Comparison of ENCODE assay signal across 27 cellular contexts in genomic region chr6:118743744-118744143, GRCh38.
DNase-seq lines count a peak whose midpoint lies in the region; ATAC-seq and TF ChIP-seq lines count a peak whose summit lies in the region.
"Had no signal": no experiment of that assay in that cellular context is flagged by ENCODE, and none has a peak within 500 bp of the region (broad histone marks: within the 10 kb centered on the region; RNA-seq: fewer than 3 reads in every experiment).

No MANE protein-coding gene starts in this region.

- H4K8ac ChIP-seq in mesenchymal stem cell (ENCODE audit: low read length): no peak overlapping the region

- no peak overlapping the region for H2BK12ac ChIP-seq in mesenchymal stem cell (ENCODE audit: low read length in 2 of 2)

- no peaks in the 10 kb centered on the region for H3K79me1 ChIP-seq in mesenchymal stem cell (replicated peaks; ENCODE audit: low read length, poor library complexity, severe bottlenecking)

- H2AFZ ChIP-seq in mesenchymal stem cell (ENCODE audit: low read depth, low read length): no peak overlapping the region

- no peaks in the 10 kb centered on the region for H3K27me3 ChIP-seq in heart right ventricle
- no peaks in the 10 kb centered on the region for H3K27me3 ChIP-seq in mesenchymal stem cell (ENCODE audit: control insufficient read depth in 1 of 2, insufficient read depth in 1 of 2, low read length in 2 of 2)
- H3K27me3 ChIP-seq in sigmoid colon: no peaks in the 10 kb centered on the region
- H3K27me3 ChIP-seq: pancreas, uterus had no signal

- H2BK120ac ChIP-seq in mesenchymal stem cell (ENCODE audit: low read depth, low read length): no peak overlapping the region

- no peak overlapping the region for H4K91ac ChIP-seq in mesenchymal stem cell (ENCODE audit: low read length)

- H3K18ac ChIP-seq in mesenchymal stem cell (ENCODE audit: low read depth in 1 of 2, low read length in 2 of 2): no peak overlapping the region

- H3K4me3 ChIP-seq in heart right ventricle (no peak overlapping the region), fibroblast of the aortic adventitia (ENCODE audit: low read depth, low read length) (no peak overlapping the region), mesenchymal stem cell (ENCODE audit: insufficient read depth in 1 of 2, low read depth in 1 of 2, low read length in 2 of 2) (no peak overlapping the region), sigmoid colon (no peak overlapping the region)
- H3K4me3 ChIP-seq: pancreas, thoracic aorta, uterus had no signal

- H3K23ac ChIP-seq in mesenchymal stem cell (ENCODE audit: low read length in 2 of 2): no peak overlapping the region

- no peak overlapping the region for H3K9ac ChIP-seq in mesenchymal stem cell (ENCODE audit: low read length)
- H3K9ac ChIP-seq: KMS-11, SK-N-SH had no signal

- no peak overlapping the region for H2BK5ac ChIP-seq in mesenchymal stem cell (ENCODE audit: low read depth, low read length, poor library complexity, severe bottlenecking)

- peak in 5 of 8 donors; percentile 37 to 75 (median 50) for ATAC-seq in heart right ventricle
- ATAC-seq in omental fat pad (ENCODE audit: low FRiP score): no peak
- ATAC-seq: left colon; naive thymus-derived CD8-positive, alpha-beta T cell had no signal

- intact Hi-C loops in heart right ventricle (cut with DNase I) (no loop called here), cardiac septum (cut with DNase I) (no loop called here), sigmoid colon (cut with DNase I) (no loop called here)

- no peaks in the 10 kb centered on the region for H3K9me3 ChIP-seq in heart right ventricle
- no peaks in the 10 kb centered on the region for H3K9me3 ChIP-seq in mesenchymal stem cell (ENCODE audit: control insufficient read depth, low read length)
- H3K9me3 ChIP-seq in sigmoid colon: no peaks in the 10 kb centered on the region
- H3K9me3 ChIP-seq: pancreas, SK-N-SH, thoracic aorta, uterus had no signal

- no peak for TF ChIP-seq POLR2A in sigmoid colon (IDR thresholded peaks at IDR 0.05)

- no peak overlapping the region for H3K4me2 ChIP-seq in mesenchymal stem cell (ENCODE audit: low read length, poor library complexity, severe bottlenecking)
- H3K4me2 ChIP-seq: KMS-11, SK-N-SH had no signal

- 36 to 49% methylated on average over 1 of the region's 1 CpG for WGBS in heart right ventricle, 2 donors
- no CpG with 5 or more reads among the region's 1 CpG for WGBS in mesenchymal stem cell
- 53% methylated on average over 1 of the region's 1 CpG for WGBS in sigmoid colon, 2 donors

- no peaks in the 10 kb centered on the region for H3K36me3 ChIP-seq in heart right ventricle
- no peaks in the 10 kb centered on the region for H3K36me3 ChIP-seq in mesenchymal stem cell (ENCODE audit: control insufficient read depth in 1 of 2, insufficient read depth in 2 of 2, low read depth in 1 of 2, low read length in 2 of 2)
- no peaks in the 10 kb centered on the region for H3K36me3 ChIP-seq in sigmoid colon
- H3K36me3 ChIP-seq: pancreas, thoracic aorta, uterus had no signal

- H3K27ac ChIP-seq in heart right ventricle (no peak overlapping the region), mesenchymal stem cell (ENCODE audit: low read length, poor library complexity, severe bottlenecking) (no peak overlapping the region), sigmoid colon (no peak overlapping the region)
- H3K27ac ChIP-seq: KMS-11, pancreas, RWPE1, thoracic aorta, uterus had no signal

- no peak overlapping the region for H2AK5ac ChIP-seq in mesenchymal stem cell (ENCODE audit: low read length, severe bottlenecking)

- H3K4me1 ChIP-seq in heart right ventricle (peaks cover 4 to 37% (median 23%) of the 10 kb centered on the region in 9 donors), mesenchymal stem cell (ENCODE audit: control insufficient read depth, insufficient read depth, low read depth, low read length) (peaks cover 2% of the 10 kb centered on the region), sigmoid colon (peaks cover 0 to 9% (median 0%) of the 10 kb centered on the region in 4 donors)
- H3K4me1 ChIP-seq: uterus had no signal

- H3K4ac ChIP-seq in mesenchymal stem cell (ENCODE audit: low read depth in 1 of 2, low read length in 2 of 2): no peak overlapping the region

- no peak overlapping the region for H3K14ac ChIP-seq in mesenchymal stem cell (ENCODE audit: low read length in 2 of 2)

- TF ChIP-seq CTCF in heart right ventricle (IDR thresholded peaks at IDR 0.05) (no peak), fibroblast of the aortic adventitia (IDR thresholded peaks at IDR 0.05; ENCODE audit: insufficient read depth, low read length) (no peak), sigmoid colon (IDR thresholded peaks at IDR 0.05) (no peak), omental fat pad (IDR thresholded peaks at IDR 0.05) (no peak)

- no peak for DNase-seq in heart right ventricle
- no peak for DNase-seq in cardiac septum (ENCODE audit: low spot score)
- peak; percentile 29 for DNase-seq in RPMI7951 (ENCODE audit: low read depth)
- DNase-seq in fibroblast of the aortic adventitia (ENCODE audit: low read depth): peak; percentile 20
- DNase-seq in mesenteric fat pad (ENCODE audit: low spot score): no peak
- DNase-seq in mesenchymal stem cell: no peak
- DNase-seq in sigmoid colon: no peak
- no peak for DNase-seq in omental fat pad (ENCODE audit: low spot score)
- DNase-seq: activated CD4-positive, alpha-beta T cell treated with anti-CD3 and anti-CD28 coated beads for 4 hours; activated naive CD4-positive, alpha-beta T cell treated with anti-CD3 and anti-CD28 coated beads for 36 hours; activated T-cell treated with anti-CD3 and anti-CD28 coated beads, Interleukin-2, amount 50 U/mL, for 24 hours; amygdala; dermis blood vessel endothelial cell; GOT3; left colon; MV-4-11; naive thymus-derived CD8-positive, alpha-beta T cell; NCI-H69; pancreas; right cardiac atrium; SK-N-SH; stimulated activated CD4-positive, alpha-beta T cell treated with anti-CD3 and anti-CD28 coated beads, Interleukin-4, amount 100 ng/mL, for 4 hours; stimulated activated naive CD4-positive, alpha-beta T cell treated with Interleukin-2 at 50 U/mL for 16 hours; uterus had no signal

- TF ChIP-seq EP300 in sigmoid colon (IDR thresholded peaks at IDR 0.05): no peak

- no peak overlapping the region for H2BK15ac ChIP-seq in mesenchymal stem cell (ENCODE audit: low read depth, poor library complexity, severe bottlenecking)

Comparison
In these comparisons a context has a peak if more than half of its experiments do, and no peak if none do; other contexts are left out.
1. DNase-seq: peak in RPMI7951 (single experiment) and fibroblast of the aortic adventitia (single experiment); none in heart right ventricle (0 of 2), cardiac septum (single experiment), mesenteric fat pad (single experiment), mesenchymal stem cell (single experiment), sigmoid colon (single experiment) and omental fat pad (single experiment).